ENCODE assay signal across 1 cellular context in genomic region chr7:143387156-143387975, GRCh38.
TF ChIP-seq lines count a peak whose summit lies in the region.

No MANE protein-coding gene starts in this region.

TF ChIP-seq in endothelial cell of umbilical vein, 7 proteins besides CTCF, POLR2A, EP300 and RAD21:
- no peak for TF ChIP-seq POLR2AphosphoS5 (IDR thresholded peaks at IDR 0.05; ENCODE audit: insufficient read depth, low read depth, low read length)
- no peak for TF ChIP-seq EZH2 (IDR thresholded peaks at IDR 0.05; ENCODE audit: borderline replicate concordance, low read depth, low read length, severe bottlenecking)
- no peak for TF ChIP-seq GATA2 (IDR thresholded peaks at IDR 0.05; ENCODE audit: insufficient read depth, insufficient read length, low read depth, low read length)
- TF ChIP-seq JUN (IDR thresholded peaks at IDR 0.05; ENCODE audit: borderline replicate concordance, insufficient read depth, insufficient read length, low read depth), result no peak
- TF ChIP-seq, protein P1, sequence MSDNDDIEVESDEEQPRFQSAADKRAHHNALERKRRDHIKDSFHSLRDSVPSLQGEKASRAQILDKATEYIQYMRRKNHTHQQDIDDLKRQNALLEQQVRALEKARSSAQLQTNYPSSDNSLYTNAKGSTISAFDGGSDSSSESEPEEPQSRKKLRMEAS (IDR thresholded peaks at IDR 0.05; ENCODE audit: insufficient read depth, insufficient read length), result no peak
- TF ChIP-seq MYC (IDR thresholded peaks at IDR 0.05; ENCODE audit: low read depth, low read length), result no peak
- no peak for TF ChIP-seq FOS (IDR thresholded peaks at IDR 0.05; ENCODE audit: borderline replicate concordance, insufficient read depth, low read length)
